ENCODE assay signal across 25 cellular contexts in genomic region chr10:129929343-129930297, GRCh38. TPM values are rescaled to one million over a fixed set of nuclear protein-coding genes. Genes with fewer than 3 reads are reported as not detected.
DNase-seq lines count a peak whose midpoint lies in the region; ATAC-seq and TF ChIP-seq lines count a peak whose summit lies in the region.
"Had no signal": no experiment of that assay in that cellular context is flagged by ENCODE, and none has a peak within 500 bp of the region (broad histone marks: within the 10 kb centered on the region; RNA-seq: fewer than 3 reads in every experiment).

No MANE protein-coding gene starts in this region.

- H2AFZ ChIP-seq in GM23338 = no peak overlapping the region

- TF ChIP-seq CTCF in A673 (conservative IDR thresholded peaks at IDR 0.05; ENCODE audit: low read depth, low read length) (0 out of 2 replicates have a peak, but pooled peaks have one; percentile 23), GM23338 (conservative IDR thresholded peaks at IDR 0.05; ENCODE audit: low read depth in 2 of 2) (peak; percentile 54 to 72), cardiac fibroblast (IDR thresholded peaks at IDR 0.05; ENCODE audit: low read depth, low read length) (peak; percentile 32), left lung (IDR thresholded peaks at IDR 0.05) (no peak)

- CTCF ChIA-PET in A673 (lab: Charles Lee) = no interaction called here

- no peak overlapping the region for H3K27ac Mint-ChIP-seq in GM23338
- H3K27ac Mint-ChIP-seq: CD4-positive, alpha-beta memory T cell; dendritic cell treated with granulocyte-macrophage colony-stimulating factor and Interleukin-4, amounts not matched to agents 40 ng/mL and 50 ng/mL, for 4 days; memory B cell; naive thymus-derived CD4-positive, alpha-beta T cell; stimulated activated effector memory CD8-positive, alpha-beta T cell treated with anti-CD3 and anti-CD28 coated beads, Interleukin-12 subunit alpha, Interleukin-12 subunit beta, amount 100 ng/mL, for 72 hours had no signal

- no peaks in the 10 kb centered on the region for H3K79me2 ChIP-seq in GM23338 (replicated peaks; ENCODE audit: insufficient read depth)

- H3K4me3 Mint-ChIP-seq in GM23338 = no peak overlapping the region
- H3K4me3 Mint-ChIP-seq: CD4-positive, alpha-beta memory T cell; dendritic cell treated with granulocyte-macrophage colony-stimulating factor and Interleukin-4, amounts not matched to agents 40 ng/mL and 50 ng/mL, for 4 days; memory B cell; naive thymus-derived CD4-positive, alpha-beta T cell; stimulated activated effector memory CD8-positive, alpha-beta T cell treated with anti-CD3 and anti-CD28 coated beads, Interleukin-12 subunit alpha, Interleukin-12 subunit beta, amount 100 ng/mL, for 72 hours had no signal

- no peaks in the 10 kb centered on the region for H3F3A ChIP-seq in GM23338 (replicated peaks; ENCODE audit: low read depth)

- 0 out of 2 replicates have a peak, but pooled peaks cover 2% of the 10 kb centered on the region for H4K20me1 ChIP-seq in GM23338 (replicated peaks; ENCODE audit: insufficient read depth)

- no peaks in the 10 kb centered on the region for H3K27me3 Mint-ChIP-seq in GM23338 (ENCODE audit: insufficient read depth, low read depth, poor library complexity)
- H3K27me3 Mint-ChIP-seq: dendritic cell treated with granulocyte-macrophage colony-stimulating factor and Interleukin-4, amounts not matched to agents 40 ng/mL and 50 ng/mL, for 4 days; memory B cell; naive thymus-derived CD4-positive, alpha-beta T cell had no signal

- H3K9me3 ChIP-seq in A673 (ENCODE audit: low read depth, low read length, poor library complexity, severe bottlenecking) (no peaks in the 10 kb centered on the region), left lung (no peaks in the 10 kb centered on the region)
- H3K9me3 ChIP-seq: HAP-1, ovary had no signal

- intact Hi-C loops in A673 (cut with micrococcal nuclease; ENCODE audit: unreplicated experiment) = no loop called here
- intact Hi-C loops in left lung (cut with DNase I) = no loop called here

- H3K4me3 ChIP-seq in A673 (ENCODE audit: low read depth, low read length, poor library complexity, severe bottlenecking) (no peak overlapping the region), GM23338 (no peak overlapping the region), cardiac fibroblast (replicated peaks in 1 of 2; ENCODE audit: low read depth in 2 of 2, low read length in 2 of 2) (no peak overlapping the region), left lung (no peak overlapping the region)
- H3K4me3 ChIP-seq: HAP-1, ovary had no signal

- H3K27ac ChIP-seq in A673 (ENCODE audit: low read depth, low read length, poor library complexity, severe bottlenecking) = no peak overlapping the region
- no peak overlapping the region for H3K27ac ChIP-seq in GM23338 (ENCODE audit: low read depth)
- H3K27ac ChIP-seq in left lung = no peak overlapping the region
- H3K27ac ChIP-seq: brain microvascular endothelial cell, ovary had no signal

- no peaks in the 10 kb centered on the region for H3K9me2 ChIP-seq in GM23338 (ENCODE audit: insufficient read depth)

- H3K4me1 Mint-ChIP-seq in GM23338 = peaks cover 3% of the 10 kb centered on the region; the same call in 1 of the 3 replicates
- H3K4me1 Mint-ChIP-seq: CD4-positive, alpha-beta memory T cell; memory B cell; naive thymus-derived CD4-positive, alpha-beta T cell; stimulated activated effector memory CD8-positive, alpha-beta T cell treated with anti-CD3 and anti-CD28 coated beads, Interleukin-12 subunit alpha, Interleukin-12 subunit beta, amount 100 ng/mL, for 72 hours had no signal

- H3K36me3 ChIP-seq in A673 (ENCODE audit: insufficient read depth, low read length, poor library complexity, severe bottlenecking) = peaks cover 5% of the 10 kb centered on the region
- H3K36me3 ChIP-seq in GM23338 (ENCODE audit: insufficient read depth) = no peaks in the 10 kb centered on the region
- no peaks in the 10 kb centered on the region for H3K36me3 ChIP-seq in left lung
- H3K36me3 ChIP-seq: brain microvascular endothelial cell, HAP-1, ovary had no signal

- POLR2A ChIA-PET in A673 (lab: Charles Lee; ENCODE audit: low non-redundant PET) = no interaction called here

- no TSS peak for BruUV-seq in A673 (replicated peaks; lab: Mats Ljungman, UMichigan)

- no peak overlapping the region for H3K4me2 ChIP-seq in GM23338

- H3K36me3 Mint-ChIP-seq in GM23338 (ENCODE audit: low read depth) = no peaks in the 10 kb centered on the region
- H3K36me3 Mint-ChIP-seq: CD4-positive, alpha-beta memory T cell; memory B cell; naive thymus-derived CD4-positive, alpha-beta T cell; stimulated activated effector memory CD8-positive, alpha-beta T cell treated with anti-CD3 and anti-CD28 coated beads, Interleukin-12 subunit alpha, Interleukin-12 subunit beta, amount 100 ng/mL, for 72 hours had no signal

- DNase-seq in A673 (ENCODE audit: low spot score) (no peak), GM23338 (ENCODE audit: low spot score) (peak; percentile 51), cardiac fibroblast (ENCODE audit: low read depth in 2 of 2) (no peak), left lung (peak; percentile 11 to 20), SKM-1 treated with dmso at 0.1 percent for 144 hours (lab: John Stamatoyannopoulos, UW; ENCODE audit: unreplicated experiment) (no peak), epidermal melanocyte (ENCODE audit: insufficient read length, low spot score) (no peak), C1 segment of cervical spinal cord (lab: John Stamatoyannopoulos, UW) (no peak)
- DNase-seq: activated CD4-positive, alpha-beta T cell treated with anti-CD3 and anti-CD28 coated beads for 48 hours; activated CD8-positive, alpha-beta memory T cell treated with anti-CD3 and anti-CD28 coated beads, Interleukin-2, amount 50 U/mL, for 4 hours; activated gamma-delta T cell; brain microvascular endothelial cell; CD4-positive, alpha-beta memory T cell; DMS53; naive thymus-derived CD4-positive, alpha-beta T cell; NCI-H1105; NCI-H524 treated with DMSO at 0.1 percent for 48 hours; RPMI8226; SW 1271 had no signal

- ATAC-seq in GM23338 = peak; percentile 88
- ATAC-seq in left lung = no peak
- ATAC-seq in HG02938 (IDR thresholded peaks at IDR 0.05; ENCODE audit: unreplicated experiment) = no peak
- ATAC-seq: naive thymus-derived CD4-positive, alpha-beta T cell; stimulated activated effector memory CD8-positive, alpha-beta T cell treated with anti-CD3 and anti-CD28 coated beads, Interleukin-12 subunit alpha, Interleukin-12 subunit beta, amount 100 ng/mL, for 72 hours had no signal

- H3K9me3 Mint-ChIP-seq in GM23338 = no peaks in the 10 kb centered on the region
- H3K9me3 Mint-ChIP-seq: CD4-positive, alpha-beta memory T cell; dendritic cell treated with granulocyte-macrophage colony-stimulating factor and Interleukin-4, amounts not matched to agents 40 ng/mL and 50 ng/mL, for 4 days; memory B cell; naive thymus-derived CD4-positive, alpha-beta T cell; stimulated activated effector memory CD8-positive, alpha-beta T cell treated with anti-CD3 and anti-CD28 coated beads, Interleukin-12 subunit alpha, Interleukin-12 subunit beta, amount 100 ng/mL, for 72 hours had no signal

- H3K4me1 ChIP-seq in A673 (ENCODE audit: insufficient read depth, low read length, poor library complexity, severe bottlenecking) = no peaks in the 10 kb centered on the region
- H3K4me1 ChIP-seq in GM23338 (ENCODE audit: insufficient read depth) = no peaks in the 10 kb centered on the region
- H3K4me1 ChIP-seq in left lung = no peaks in the 10 kb centered on the region
- H3K4me1 ChIP-seq: HAP-1 had no signal

- no peaks in the 10 kb centered on the region for H3K27me3 ChIP-seq in A673 (replicated peaks; ENCODE audit: insufficient read depth, low read depth, low read length, poor library complexity)
- no peaks in the 10 kb centered on the region for H3K27me3 ChIP-seq in GM23338 (ENCODE audit: insufficient read depth)
- no peaks in the 10 kb centered on the region for H3K27me3 ChIP-seq in left lung
- H3K27me3 ChIP-seq: brain microvascular endothelial cell, ovary had no signal

TF ChIP-seq in GM23338, 12 proteins besides CTCF, POLR2A, EP300 and RAD21 (continues in another document):
- no peak for TF ChIP-seq POLR2AphosphoS5 (IDR thresholded peaks at IDR 0.05; ENCODE audit: low read depth)
- no peak for TF ChIP-seq ZNF114 (CRISPR knock-in tag; IDR thresholded peaks at IDR 0.05)
- no peak for TF ChIP-seq STAT1 (IDR thresholded peaks at IDR 0.05; ENCODE audit: unreplicated experiment)
- TF ChIP-seq EZH2phosphoT487 (IDR thresholded peaks at IDR 0.05; ENCODE audit: unreplicated experiment) = no peak
- TF ChIP-seq ZNF331 (CRISPR knock-in tag; IDR thresholded peaks at IDR 0.05; ENCODE audit: low read depth) = no peak
- TF ChIP-seq REST (IDR thresholded peaks at IDR 0.05; ENCODE audit: unreplicated experiment) = no peak

RNA-seq across cellular contexts. Expression of gene EBF3, which starts 34.5 kb away (rescaled TPM):
- total RNA-seq in A673 (2021) (52.2 and 56.2 TPM in 2 replicates), left lung (under 1 TPM in 1 of 2 donors, not detected in 1; 0.10 TPM)
- 0.23 and 0.49 TPM in 2 replicates for total RNA-seq in GM23338 (2014; rRNA removed; shearing (Covaris generic))
- 0.12 and 0.27 TPM in 2 replicates for polyA plus RNA-seq in GM23338 (2016; fragmentation: Nextera tagmentation; extraction: Ambion mirVana)
- total RNA-seq: CD4-positive, alpha-beta memory T cell; kidney epithelial cell; naive thymus-derived CD4-positive, alpha-beta T cell had no signal
- polyA plus RNA-seq: CD4-positive, alpha-beta memory T cell; naive thymus-derived CD4-positive, alpha-beta T cell had no signal

Comparison
In these comparisons a context has a peak if more than half of its experiments do, and no peak if none do; other contexts are left out.
1. DNase-seq: peak in GM23338 (single experiment) and left lung (2 of 2); none in A673 (single experiment), cardiac fibroblast (0 of 2), SKM-1 treated with dmso at 0.1 percent for 144 hours (single experiment), epidermal melanocyte (single experiment) and C1 segment of cervical spinal cord (0 of 14).
2. CTCF ChIP-seq: peak in A673 (single experiment), GM23338 (2 of 2) and cardiac fibroblast (single experiment); none in left lung (0 of 2).
3. RNA of gene EBF3, which starts 34.5 kb away (total RNA-seq): 52.2 to 56.2 TPM in A673; 0.23 to 0.49 TPM in GM23338 and 0.10 TPM in left lung; every median in the first group is over 10 times any median in the second.